ENCODE assay signal across 1 cellular context in genomic region chr16:51431517-51432241, GRCh38.
TF ChIP-seq lines count a peak whose summit lies in the region.

No MANE protein-coding gene starts in this region.

TF ChIP-seq in HEK293, 187 proteins besides CTCF, POLR2A, EP300 and RAD21 (continued from another document):
- TF ChIP-seq, protein P1, sequence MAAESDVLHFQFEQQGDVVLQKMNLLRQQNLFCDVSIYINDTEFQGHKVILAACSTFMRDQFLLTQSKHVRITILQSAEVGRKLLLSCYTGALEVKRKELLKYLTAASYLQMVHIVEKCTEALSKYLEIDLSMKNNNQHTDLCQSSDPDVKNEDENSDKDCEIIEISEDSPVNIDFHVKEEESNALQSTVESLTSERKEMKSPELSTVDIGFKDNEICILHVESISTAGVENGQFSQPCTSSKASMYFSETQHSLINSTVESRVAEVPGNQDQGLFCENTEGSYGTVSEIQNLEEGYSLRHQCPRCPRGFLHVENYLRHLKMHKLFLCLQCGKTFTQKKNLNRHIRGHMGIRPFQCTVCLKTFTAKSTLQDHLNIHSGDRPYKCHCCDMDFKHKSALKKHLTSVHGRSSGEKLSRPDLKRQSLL (tag by site-specific recombination; IDR thresholded peaks at IDR 0.05) = no peak
- TF ChIP-seq SCRT2 (tag by site-specific recombination; IDR thresholded peaks at IDR 0.05) (no peak), ZNF654 (tag by site-specific recombination; IDR thresholded peaks at IDR 0.05; ENCODE audit: low read depth) (no peak), KLF16 (tag by site-specific recombination; IDR thresholded peaks at IDR 0.05) (no peak), ZNF157 (tag by site-specific recombination; IDR thresholded peaks at IDR 0.05) (no peak), ZNF785 (tag by site-specific recombination; IDR thresholded peaks at IDR 0.05) (no peak), ZFP3 (tag by site-specific recombination; IDR thresholded peaks at IDR 0.05; ENCODE audit: low read depth) (no peak), ZNF548 (tag by site-specific recombination; IDR thresholded peaks at IDR 0.05) (no peak), ZNF223 (tag by site-specific recombination; IDR thresholded peaks at IDR 0.05) (no peak), ZNF174 (tag by site-specific recombination; IDR thresholded peaks at IDR 0.05) (no peak), FEZF1 (tag by site-specific recombination; IDR thresholded peaks at IDR 0.05) (peak; percentile 85), REST (tag by site-specific recombination; IDR thresholded peaks at IDR 0.05) (no peak), PRDM6 (tag by site-specific recombination; IDR thresholded peaks at IDR 0.05) (no peak), ZNF302 (tag by site-specific recombination; IDR thresholded peaks at IDR 0.05; ENCODE audit: low read depth) (no peak), ZFP69B (tag by site-specific recombination; IDR thresholded peaks at IDR 0.05) (no peak), ZNF433 (tag by site-specific recombination; IDR thresholded peaks at IDR 0.05; ENCODE audit: low read depth) (no peak), ZNF558 (tag by site-specific recombination; IDR thresholded peaks at IDR 0.05) (no peak), SCRT1 (tag by site-specific recombination; IDR thresholded peaks at IDR 0.05; ENCODE audit: borderline replicate concordance) (no peak), ZNF596 (tag by site-specific recombination; IDR thresholded peaks at IDR 0.05) (no peak), ZNF155 (tag by site-specific recombination; IDR thresholded peaks at IDR 0.05) (no peak), SETDB1 (IDR thresholded peaks at IDR 0.05; ENCODE audit: insufficient read length, low read length) (no peak), ZNF549 (tag by site-specific recombination; IDR thresholded peaks at IDR 0.05) (no peak), ZNF426 (tag by site-specific recombination; IDR thresholded peaks at IDR 0.05) (no peak), ZNF341 (tag by site-specific recombination; IDR thresholded peaks at IDR 0.05; ENCODE audit: low read depth) (no peak), ZNF350 (tag by site-specific recombination; IDR thresholded peaks at IDR 0.05) (no peak), GFI1B (tag by site-specific recombination; IDR thresholded peaks at IDR 0.05) (no peak), ZNF510 (tag by site-specific recombination; IDR thresholded peaks at IDR 0.05; ENCODE audit: insufficient replicate concordance) (no peak), ZNF843 (tag by site-specific recombination; IDR thresholded peaks at IDR 0.05) (0 out of 2 replicates have a peak, but pooled peaks have one; percentile 49), ZBTB21 (tag by site-specific recombination; IDR thresholded peaks at IDR 0.05) (peak; percentile 60; the same call in 1 of the 2 replicates), GLIS1 (tag by site-specific recombination; IDR thresholded peaks at IDR 0.05) (peak; percentile 57), ZNF776 (tag by site-specific recombination; IDR thresholded peaks at IDR 0.05; ENCODE audit: borderline replicate concordance) (no peak), MYNN (tag by site-specific recombination; IDR thresholded peaks at IDR 0.05; ENCODE audit: borderline replicate concordance) (no peak), PBX3 (CRISPR knock-in tag; IDR thresholded peaks at IDR 0.05) (no peak), ZNF133 (tag by site-specific recombination; IDR thresholded peaks at IDR 0.05) (no peak)
- TF ChIP-seq, protein P2, sequence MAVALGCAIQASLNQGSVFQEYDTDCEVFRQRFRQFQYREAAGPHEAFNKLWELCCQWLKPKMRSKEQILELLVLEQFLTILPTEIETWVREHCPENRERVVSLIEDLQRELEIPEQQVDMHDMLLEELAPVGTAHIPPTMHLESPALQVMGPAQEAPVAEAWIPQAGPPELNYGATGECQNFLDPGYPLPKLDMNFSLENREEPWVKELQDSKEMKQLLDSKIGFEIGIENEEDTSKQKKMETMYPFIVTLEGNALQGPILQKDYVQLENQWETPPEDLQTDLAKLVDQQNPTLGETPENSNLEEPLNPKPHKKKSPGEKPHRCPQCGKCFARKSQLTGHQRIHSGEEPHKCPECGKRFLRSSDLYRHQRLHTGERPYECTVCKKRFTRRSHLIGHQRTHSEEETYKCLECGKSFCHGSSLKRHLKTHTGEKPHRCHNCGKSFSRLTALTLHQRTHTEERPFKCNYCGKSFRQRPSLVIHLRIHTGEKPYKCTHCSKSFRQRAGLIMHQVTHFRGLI (tag by site-specific recombination; IDR thresholded peaks at IDR 0.05) = peak; percentile 99
- TF ChIP-seq, protein P3, sequence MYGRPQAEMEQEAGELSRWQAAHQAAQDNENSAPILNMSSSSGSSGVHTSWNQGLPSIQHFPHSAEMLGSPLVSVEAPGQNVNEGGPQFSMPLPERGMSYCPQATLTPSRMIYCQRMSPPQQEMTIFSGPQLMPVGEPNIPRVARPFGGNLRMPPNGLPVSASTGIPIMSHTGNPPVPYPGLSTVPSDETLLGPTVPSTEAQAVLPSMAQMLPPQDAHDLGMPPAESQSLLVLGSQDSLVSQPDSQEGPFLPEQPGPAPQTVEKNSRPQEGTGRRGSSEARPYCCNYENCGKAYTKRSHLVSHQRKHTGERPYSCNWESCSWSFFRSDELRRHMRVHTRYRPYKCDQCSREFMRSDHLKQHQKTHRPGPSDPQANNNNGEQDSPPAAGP (tag by site-specific recombination; IDR thresholded peaks at IDR 0.05) = no peak
- TF ChIP-seq, protein P4, sequence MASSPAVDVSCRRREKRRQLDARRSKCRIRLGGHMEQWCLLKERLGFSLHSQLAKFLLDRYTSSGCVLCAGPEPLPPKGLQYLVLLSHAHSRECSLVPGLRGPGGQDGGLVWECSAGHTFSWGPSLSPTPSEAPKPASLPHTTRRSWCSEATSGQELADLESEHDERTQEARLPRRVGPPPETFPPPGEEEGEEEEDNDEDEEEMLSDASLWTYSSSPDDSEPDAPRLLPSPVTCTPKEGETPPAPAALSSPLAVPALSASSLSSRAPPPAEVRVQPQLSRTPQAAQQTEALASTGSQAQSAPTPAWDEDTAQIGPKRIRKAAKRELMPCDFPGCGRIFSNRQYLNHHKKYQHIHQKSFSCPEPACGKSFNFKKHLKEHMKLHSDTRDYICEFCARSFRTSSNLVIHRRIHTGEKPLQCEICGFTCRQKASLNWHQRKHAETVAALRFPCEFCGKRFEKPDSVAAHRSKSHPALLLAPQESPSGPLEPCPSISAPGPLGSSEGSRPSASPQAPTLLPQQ (tag by site-specific recombination; IDR thresholded peaks at IDR 0.05) = no peak; the same call in none of the 2 replicates
- TF ChIP-seq, protein P5, sequence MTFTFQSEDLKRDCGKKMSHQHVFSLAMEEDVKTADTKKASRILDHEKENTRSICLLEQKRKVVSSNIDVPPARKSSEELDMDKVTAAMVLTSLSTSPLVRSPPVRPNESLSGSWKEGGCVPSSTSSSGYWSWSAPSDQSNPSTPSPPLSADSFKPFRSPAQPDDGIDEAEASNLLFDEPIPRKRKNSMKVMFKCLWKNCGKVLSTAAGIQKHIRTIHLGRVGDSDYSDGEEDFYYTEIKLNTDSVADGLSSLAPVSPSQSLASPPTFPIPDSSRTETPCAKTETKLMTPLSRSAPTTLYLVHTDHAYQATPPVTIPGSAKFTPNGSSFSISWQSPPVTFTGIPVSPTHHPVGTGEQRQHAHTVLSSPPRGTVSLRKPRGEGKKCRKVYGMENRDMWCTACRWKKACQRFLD (tag by site-specific recombination; IDR thresholded peaks at IDR 0.05) = no peak
- TF ChIP-seq, protein P6, sequence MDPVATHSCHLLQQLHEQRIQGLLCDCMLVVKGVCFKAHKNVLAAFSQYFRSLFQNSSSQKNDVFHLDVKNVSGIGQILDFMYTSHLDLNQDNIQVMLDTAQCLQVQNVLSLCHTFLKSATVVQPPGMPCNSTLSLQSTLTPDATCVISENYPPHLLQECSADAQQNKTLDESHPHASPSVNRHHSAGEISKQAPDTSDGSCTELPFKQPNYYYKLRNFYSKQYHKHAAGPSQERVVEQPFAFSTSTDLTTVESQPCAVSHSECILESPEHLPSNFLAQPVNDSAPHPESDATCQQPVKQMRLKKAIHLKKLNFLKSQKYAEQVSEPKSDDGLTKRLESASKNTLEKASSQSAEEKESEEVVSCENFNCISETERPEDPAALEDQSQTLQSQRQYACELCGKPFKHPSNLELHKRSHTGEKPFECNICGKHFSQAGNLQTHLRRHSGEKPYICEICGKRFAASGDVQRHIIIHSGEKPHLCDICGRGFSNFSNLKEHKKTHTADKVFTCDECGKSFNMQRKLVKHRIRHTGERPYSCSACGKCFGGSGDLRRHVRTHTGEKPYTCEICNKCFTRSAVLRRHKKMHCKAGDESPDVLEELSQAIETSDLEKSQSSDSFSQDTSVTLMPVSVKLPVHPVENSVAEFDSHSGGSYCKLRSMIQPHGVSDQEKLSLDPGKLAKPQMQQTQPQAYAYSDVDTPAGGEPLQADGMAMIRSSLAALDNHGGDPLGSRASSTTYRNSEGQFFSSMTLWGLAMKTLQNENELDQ (tag by site-specific recombination; IDR thresholded peaks at IDR 0.05; ENCODE audit: low read depth) = no peak
- TF ChIP-seq, protein P7, sequence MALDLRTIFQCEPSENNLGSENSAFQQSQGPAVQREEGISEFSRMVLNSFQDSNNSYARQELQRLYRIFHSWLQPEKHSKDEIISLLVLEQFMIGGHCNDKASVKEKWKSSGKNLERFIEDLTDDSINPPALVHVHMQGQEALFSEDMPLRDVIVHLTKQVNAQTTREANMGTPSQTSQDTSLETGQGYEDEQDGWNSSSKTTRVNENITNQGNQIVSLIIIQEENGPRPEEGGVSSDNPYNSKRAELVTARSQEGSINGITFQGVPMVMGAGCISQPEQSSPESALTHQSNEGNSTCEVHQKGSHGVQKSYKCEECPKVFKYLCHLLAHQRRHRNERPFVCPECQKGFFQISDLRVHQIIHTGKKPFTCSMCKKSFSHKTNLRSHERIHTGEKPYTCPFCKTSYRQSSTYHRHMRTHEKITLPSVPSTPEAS (tag by site-specific recombination; IDR thresholded peaks at IDR 0.05) = no peak
- TF ChIP-seq, protein P8, sequence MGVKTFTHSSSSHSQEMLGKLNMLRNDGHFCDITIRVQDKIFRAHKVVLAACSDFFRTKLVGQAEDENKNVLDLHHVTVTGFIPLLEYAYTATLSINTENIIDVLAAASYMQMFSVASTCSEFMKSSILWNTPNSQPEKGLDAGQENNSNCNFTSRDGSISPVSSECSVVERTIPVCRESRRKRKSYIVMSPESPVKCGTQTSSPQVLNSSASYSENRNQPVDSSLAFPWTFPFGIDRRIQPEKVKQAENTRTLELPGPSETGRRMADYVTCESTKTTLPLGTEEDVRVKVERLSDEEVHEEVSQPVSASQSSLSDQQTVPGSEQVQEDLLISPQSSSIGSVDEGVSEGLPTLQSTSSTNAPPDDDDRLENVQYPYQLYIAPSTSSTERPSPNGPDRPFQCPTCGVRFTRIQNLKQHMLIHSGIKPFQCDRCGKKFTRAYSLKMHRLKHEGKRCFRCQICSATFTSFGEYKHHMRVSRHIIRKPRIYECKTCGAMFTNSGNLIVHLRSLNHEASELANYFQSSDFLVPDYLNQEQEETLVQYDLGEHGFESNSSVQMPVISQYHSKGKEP (tag by site-specific recombination; IDR thresholded peaks at IDR 0.05) = peak; percentile 74
